In genomic region chr14:60051690-60052324, GRCh38 we compare ENCODE assay signal across 11 cellular contexts. TPM values are rescaled to one million over a fixed set of nuclear protein-coding genes. Genes with fewer than 3 reads are reported as not detected.
DNase-seq lines count a peak whose midpoint lies in the region; ATAC-seq and TF ChIP-seq lines count a peak whose summit lies in the region.
"Had no signal": no experiment of that assay in that cellular context is flagged by ENCODE, and none has a peak within 500 bp of the region (broad histone marks: within the 10 kb centered on the region; RNA-seq: fewer than 3 reads in every experiment).

No MANE protein-coding gene starts in this region.

- H3K9me3 ChIP-seq in AG04450 (ENCODE audit: control insufficient read depth, insufficient read depth, low read length) = no peaks in the 10 kb centered on the region
- no peaks in the 10 kb centered on the region for H3K9me3 ChIP-seq in effector memory CD4-positive, alpha-beta T cell (ENCODE audit: control insufficient read depth, low read length)
- H3K9me3 ChIP-seq in esophagus squamous epithelium = no peaks in the 10 kb centered on the region
- H3K9me3 ChIP-seq: lower lobe of right lung had no signal

- TF ChIP-seq POLR2A in esophagus squamous epithelium (IDR thresholded peaks at IDR 0.05) = no peak

- TF ChIP-seq CTCF in AG04450 (IDR thresholded peaks at IDR 0.05; ENCODE audit: low read depth, low read length) = no peak
- TF ChIP-seq CTCF in activated B cell treated with CpG ODN at 0.5 μM for 24 hours (IDR thresholded peaks at IDR 0.05) = no peak
- no peak for TF ChIP-seq CTCF in fibroblast of pulmonary artery (IDR thresholded peaks at IDR 0.05; ENCODE audit: low read length, missing control alignments)
- no peak for TF ChIP-seq CTCF in esophagus squamous epithelium (IDR thresholded peaks at IDR 0.05)

- H3K27ac ChIP-seq in AG04450 (ENCODE audit: low read depth, low read length) (no peak overlapping the region), esophagus squamous epithelium (no peak overlapping the region)
- no peak overlapping the region for H3K27ac ChIP-seq in effector memory CD4-positive, alpha-beta T cell (ENCODE audit: insufficient read depth, low read length, poor library complexity, severe bottlenecking)
- H3K27ac ChIP-seq: lower lobe of right lung, tibial artery had no signal

- CTCF ChIA-PET in AG04450 (lab: Charles Lee) (interaction anchor here (0.8 kb wide), 1 partner anchor 87 kb away, joined by 4 read pairs; no protein-coding TSS in a partner anchor), activated B cell treated with CpG ODN at 0.5 μM for 24 hours (lab: Charles Lee) (no interaction called here)

- H3K36me3 ChIP-seq in effector memory CD4-positive, alpha-beta T cell (ENCODE audit: control insufficient read depth, insufficient read depth, low read length) = no peaks in the 10 kb centered on the region
- H3K36me3 ChIP-seq in esophagus squamous epithelium = no peaks in the 10 kb centered on the region
- H3K36me3 ChIP-seq: lower lobe of right lung, tibial artery had no signal

- H3K27ac Mint-ChIP-seq in activated B cell treated with CpG ODN at 0.5 μM for 24 hours = no peak overlapping the region

- no peak overlapping the region for H3K4me3 Mint-ChIP-seq in activated B cell treated with CpG ODN at 0.5 μM for 24 hours

- ATAC-seq in activated B cell treated with CpG ODN at 0.5 μM for 24 hours (ENCODE audit: low read depth) (peak; percentile 31), GM21529 (IDR thresholded peaks at IDR 0.05; ENCODE audit: unreplicated experiment) (no peak), HG03108 (IDR thresholded peaks at IDR 0.05; ENCODE audit: unreplicated experiment) (no peak)

- H3K27me3 Mint-ChIP-seq in activated B cell treated with CpG ODN at 0.5 μM for 24 hours = peaks cover 19% of the 10 kb centered on the region

- peaks cover 5% of the 10 kb centered on the region for H3K4me1 Mint-ChIP-seq in activated B cell treated with CpG ODN at 0.5 μM for 24 hours

- intact Hi-C loops in activated B cell treated with CpG ODN at 0.5 μM for 24 hours (cut with micrococcal nuclease) (no loop called here), esophagus squamous epithelium (cut with DNase I) (no loop called here)

- peak overlapping the region; percentile 29 for H3K4me3 ChIP-seq in AG04450 (ENCODE audit: low read depth, low read length)
- no peak overlapping the region for H3K4me3 ChIP-seq in fibroblast of pulmonary artery (replicated peaks; ENCODE audit: low read depth, low read length)
- no peak overlapping the region for H3K4me3 ChIP-seq in effector memory CD4-positive, alpha-beta T cell (ENCODE audit: insufficient read depth, low read depth, low read length, poor library complexity, severe bottlenecking)
- H3K4me3 ChIP-seq in esophagus squamous epithelium = no peak overlapping the region
- H3K4me3 ChIP-seq: lower lobe of right lung, tibial artery had no signal

- DNase-seq in AG04450 (ENCODE audit: low read depth, low spot score) (no peak), Daoy (ENCODE audit: low read depth) (peak; percentile 15), activated B cell treated with CpG ODN at 0.5 μM for 24 hours (no peak), fibroblast of pulmonary artery (ENCODE audit: low read depth) (peak; percentile 13), esophagus squamous epithelium (lab: John Stamatoyannopoulos, UW) (no peak)
- DNase-seq in effector memory CD4-positive, alpha-beta T cell = no peak
- DNase-seq: lower lobe of right lung, NCI-H146, tibial artery had no signal

- WGBS in esophagus squamous epithelium, 2 donors = 19 to 62% methylated on average over 3 of the region's 5 CpGs

- no peaks in the 10 kb centered on the region for H3K9me3 Mint-ChIP-seq in activated B cell treated with CpG ODN at 0.5 μM for 24 hours

- H3K27me3 ChIP-seq in AG04450 (ENCODE audit: control insufficient read depth, insufficient read depth, low read length) (peaks cover 3% of the 10 kb centered on the region), esophagus squamous epithelium (no peaks in the 10 kb centered on the region)
- H3K27me3 ChIP-seq in effector memory CD4-positive, alpha-beta T cell (replicated peaks; ENCODE audit: control insufficient read depth, insufficient read depth, low read length, poor library complexity, severe bottlenecking) = no peaks in the 10 kb centered on the region
- H3K27me3 ChIP-seq: tibial artery had no signal

- POLR2A ChIA-PET in AG04450 (lab: Yijun Ruan, JAX) (no interaction called here), activated B cell treated with CpG ODN at 0.5 μM for 24 hours (lab: Charles Lee) (no interaction called here)

- no peaks in the 10 kb centered on the region for H3K36me3 Mint-ChIP-seq in activated B cell treated with CpG ODN at 0.5 μM for 24 hours (ENCODE audit: low read depth)

- peaks cover 12% of the 10 kb centered on the region for H3K4me1 ChIP-seq in effector memory CD4-positive, alpha-beta T cell (ENCODE audit: control insufficient read depth, insufficient read depth, low read length, poor library complexity, severe bottlenecking)
- no peaks in the 10 kb centered on the region for H3K4me1 ChIP-seq in esophagus squamous epithelium
- H3K4me1 ChIP-seq: lower lobe of right lung, tibial artery had no signal

RNA-seq across cellular contexts. Expression of gene PCNX4, which starts 39.9 kb away (rescaled TPM):
- polyA plus RNA-seq in AG04450 (2011; rRNA removed) = 67.2 and 79.9 TPM in 2 replicates
- 82.7 and 136 TPM in 2 replicates for polyA minus RNA-seq in AG04450 (2011; rRNA and poly(A)+ RNA removed)
- total RNA-seq in Daoy (2014; rRNA removed; shearing (Covaris generic)) = 113 and 141 TPM in 2 replicates
- total RNA-seq in activated B cell treated with CpG ODN at 0.5 μM for 24 hours (31.7 and 41.4 TPM in 2 replicates), esophagus squamous epithelium (10 to 100 TPM in 3 of 4 donors, 1 to 10 TPM in 1; 9.4 to 31.1 (median 18.7) TPM)

Comparison
In these comparisons a context has a peak if more than half of its experiments do, and no peak if none do; other contexts are left out.
1. DNase-seq: peak in Daoy (single experiment) and fibroblast of pulmonary artery (single experiment); none in AG04450 (single experiment), activated B cell treated with CpG ODN at 0.5 μM for 24 hours (single experiment), effector memory CD4-positive, alpha-beta T cell (0 of 3) and esophagus squamous epithelium (single experiment).